9 cellular contexts compared by ENCODE assay signal in the genomic region with DNA sequence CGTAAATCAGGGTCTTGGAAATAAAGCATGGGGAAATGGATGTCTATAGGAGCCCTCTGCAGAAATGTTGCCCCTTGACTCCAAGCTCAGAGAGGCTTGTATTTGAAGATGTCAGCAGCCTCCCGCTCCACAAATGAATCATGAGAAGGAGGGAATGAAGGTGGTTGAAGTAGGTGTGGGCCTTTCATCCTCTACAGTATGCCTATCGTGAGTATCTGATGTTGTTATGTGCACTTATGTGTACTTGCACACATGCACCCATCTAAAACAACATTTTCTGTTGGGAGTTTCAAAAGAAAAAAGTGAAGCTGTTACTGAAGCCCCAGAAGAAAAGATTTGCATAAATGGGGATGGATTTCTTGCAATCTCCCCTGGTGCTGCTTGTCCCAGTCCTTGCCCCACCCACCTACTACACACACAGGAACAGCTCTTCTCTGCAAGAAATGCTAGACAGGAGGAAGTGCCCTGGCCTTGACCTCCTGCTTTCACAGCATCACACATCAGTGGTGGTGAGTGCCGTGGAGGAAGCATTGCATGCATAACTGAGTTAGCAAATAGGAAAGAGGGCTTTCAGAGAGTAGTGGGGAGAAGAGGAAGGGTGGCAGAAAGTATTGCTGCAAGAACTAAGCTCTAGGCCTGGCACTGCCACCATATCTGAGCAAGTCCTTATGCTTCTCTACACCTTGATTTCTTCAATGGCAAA.
DNase-seq lines count a peak whose midpoint lies in the region; ATAC-seq and TF ChIP-seq lines count a peak whose summit lies in the region.
"Had no signal": no experiment of that assay in that cellular context is flagged by ENCODE, and none has a peak within 500 bp of the region (broad histone marks: within the 10 kb centered on the region; RNA-seq: fewer than 3 reads in every experiment).

No MANE protein-coding gene starts in this region.

- peak overlapping the region in 2 of 3 donors; percentile 0 to 20 for H3K27ac Mint-ChIP-seq in CD4-positive, CD25-positive, alpha-beta regulatory T cell
- peak overlapping the region; percentile 16 for H3K27ac Mint-ChIP-seq in activated B cell treated with CpG ODN at 0.5 μM for 24 hours

- no peaks in the 10 kb centered on the region for H3K36me3 ChIP-seq in CD4-positive, CD25-positive, alpha-beta regulatory T cell (ENCODE audit: control insufficient read depth, insufficient read depth, low read length)
- H3K36me3 ChIP-seq in heart left ventricle: no peaks in the 10 kb centered on the region
- no peaks in the 10 kb centered on the region for H3K36me3 ChIP-seq in esophagus muscularis mucosa
- H3K36me3 ChIP-seq: thoracic aorta had no signal

- peaks cover 15% of the 10 kb centered on the region for H3K4me1 ChIP-seq in CD4-positive, CD25-positive, alpha-beta regulatory T cell (ENCODE audit: control insufficient read depth, insufficient read depth, low read length, poor library complexity, severe bottlenecking)
- peaks cover 0 to 71% (median 0%) of the 10 kb centered on the region in 12 donors for H3K4me1 ChIP-seq in heart left ventricle
- peaks cover 5 to 43% (median 38%) of the 10 kb centered on the region in 4 donors for H3K4me1 ChIP-seq in esophagus muscularis mucosa

- H3K9me3 ChIP-seq in CD4-positive, CD25-positive, alpha-beta regulatory T cell (ENCODE audit: control insufficient read depth in 2 of 2, low read length in 2 of 2): no peaks in the 10 kb centered on the region
- H3K9me3 ChIP-seq in heart left ventricle (peaks cover 0 to 14% (median 5%) of the 10 kb centered on the region in 12 donors), esophagus muscularis mucosa (peaks cover 0 to 7% (median 0%) of the 10 kb centered on the region in 4 donors)
- H3K9me3 ChIP-seq: thoracic aorta had no signal

- TF ChIP-seq POLR2A in heart left ventricle (IDR thresholded peaks at IDR 0.05) (no peak), esophagus muscularis mucosa (IDR thresholded peaks at IDR 0.05; ENCODE audit: low read depth) (no peak)

- peaks cover 0 to 6% (median 1%) of the 10 kb centered on the region in 7 donors for H3K9me3 Mint-ChIP-seq in CD4-positive, CD25-positive, alpha-beta regulatory T cell
- H3K9me3 Mint-ChIP-seq in activated B cell treated with CpG ODN at 0.5 μM for 24 hours: peaks cover 3% of the 10 kb centered on the region

- peak; percentile 78 to 80 for ATAC-seq in CD4-positive, CD25-positive, alpha-beta regulatory T cell (ENCODE audit: low read depth in 2 of 2)
- peak; percentile 57 for ATAC-seq in HG02623 (IDR thresholded peaks at IDR 0.05; ENCODE audit: unreplicated experiment)
- peak; percentile 90 for ATAC-seq in activated B cell treated with CpG ODN at 0.5 μM for 24 hours (ENCODE audit: low read depth)
- ATAC-seq in heart left ventricle: peak; percentile 71 to 85 (median 80)

- no peak for TF ChIP-seq EP300 in esophagus muscularis mucosa (IDR thresholded peaks at IDR 0.05)

- TF ChIP-seq CTCF in activated B cell treated with CpG ODN at 0.5 μM for 24 hours (IDR thresholded peaks at IDR 0.05) (no peak), heart left ventricle (IDR thresholded peaks at IDR 0.05) (no peak), esophagus muscularis mucosa (IDR thresholded peaks at IDR 0.05) (no peak)

- POLR2A ChIA-PET in activated B cell treated with CpG ODN at 0.5 μM for 24 hours (lab: Charles Lee): interaction anchor here (0.5 to 1.5 kb wide), 9 partner anchors 15 to 171 kb away, joined by 3 to 9 read pairs (median 4); no protein-coding TSS in a partner anchor

- H3K36me3 Mint-ChIP-seq in CD4-positive, CD25-positive, alpha-beta regulatory T cell: peaks cover 9% of the 10 kb centered on the region
- no peaks in the 10 kb centered on the region for H3K36me3 Mint-ChIP-seq in activated B cell treated with CpG ODN at 0.5 μM for 24 hours (ENCODE audit: low read depth)

- intact Hi-C loops in activated B cell treated with CpG ODN at 0.5 μM for 24 hours (cut with micrococcal nuclease) (loop anchor here (1.0 to 5.0 kb wide), 5 partner anchors 15 to 99 kb away; no protein-coding TSS in a partner anchor), heart left ventricle (cut with DNase I) (no loop called here), esophagus muscularis mucosa (cut with DNase I) (no loop called here)

- peak overlapping the region in 1 of 4 donors; percentile 20 for H3K4me3 Mint-ChIP-seq in CD4-positive, CD25-positive, alpha-beta regulatory T cell
- H3K4me3 Mint-ChIP-seq in activated B cell treated with CpG ODN at 0.5 μM for 24 hours: no peak overlapping the region

- H3K4me3 ChIP-seq in CD4-positive, CD25-positive, alpha-beta regulatory T cell (ENCODE audit: low read depth, low read length): no peak overlapping the region
- H3K4me3 ChIP-seq in heart left ventricle (no peak overlapping the region), esophagus muscularis mucosa (no peak overlapping the region)
- H3K4me3 ChIP-seq: thoracic aorta had no signal

- peak in 2 of 3 donors; percentile 11 to 74 for DNase-seq in CD4-positive, CD25-positive, alpha-beta regulatory T cell
- DNase-seq in activated B cell treated with CpG ODN at 0.5 μM for 24 hours (peak; percentile 29), heart left ventricle (peak; percentile 51 to 71 (median 56)), esophagus muscularis mucosa (ENCODE audit: extremely low spot score) (no peak), NCI-H2081 (lab: John Stamatoyannopoulos, UW) (no peak), NCI-H1417 treated with DMSO at 0.1 percent for 48 hours (lab: John Stamatoyannopoulos, UW) (no peak)
- DNase-seq in stimulated activated naive CD4-positive, alpha-beta T cell treated with Interleukin-2 at 50 U/mL for 16 hours (lab: John Stamatoyannopoulos, UW): peak; percentile 3

- no peak overlapping the region for H3K27ac ChIP-seq in CD4-positive, CD25-positive, alpha-beta regulatory T cell (ENCODE audit: insufficient read depth, low read length, poor library complexity, severe bottlenecking)
- H3K27ac ChIP-seq in heart left ventricle (peak overlapping the region in 1 of 12 donors; percentile 79), esophagus muscularis mucosa (replicated peaks in 1 of 4) (no peak overlapping the region)
- H3K27ac ChIP-seq: thoracic aorta had no signal

- peaks cover 21 to 50% (median 38%) of the 10 kb centered on the region in 4 donors for H3K4me1 Mint-ChIP-seq in CD4-positive, CD25-positive, alpha-beta regulatory T cell
- peaks cover 80% of the 10 kb centered on the region for H3K4me1 Mint-ChIP-seq in activated B cell treated with CpG ODN at 0.5 μM for 24 hours

- CTCF ChIA-PET in activated B cell treated with CpG ODN at 0.5 μM for 24 hours (lab: Charles Lee): interaction anchor here (1.0 to 2.3 kb wide), 4 partner anchors 92 to 171 kb away, joined by 3 to 8 read pairs (median 6); partner anchors contain the start of gene SNX18

- 82 to 86% (median 84%) methylated on average over 4 of the region's 4 CpGs for WGBS in heart left ventricle, 4 donors
- 85% methylated on average over 4 of the region's 4 CpGs for WGBS in esophagus muscularis mucosa

- H3K27me3 Mint-ChIP-seq in CD4-positive, CD25-positive, alpha-beta regulatory T cell: peaks cover 8% of the 10 kb centered on the region
- H3K27me3 Mint-ChIP-seq in activated B cell treated with CpG ODN at 0.5 μM for 24 hours: no peaks in the 10 kb centered on the region

- no peaks in the 10 kb centered on the region for H3K27me3 ChIP-seq in CD4-positive, CD25-positive, alpha-beta regulatory T cell (ENCODE audit: control insufficient read depth, insufficient read depth, low read length)
- H3K27me3 ChIP-seq in heart left ventricle: no peaks in the 10 kb centered on the region
- no peaks in the 10 kb centered on the region for H3K27me3 ChIP-seq in esophagus muscularis mucosa

Comparison
In these comparisons a context has a peak if more than half of its experiments do, and no peak if none do; other contexts are left out.
1. DNase-seq: peak in CD4-positive, CD25-positive, alpha-beta regulatory T cell (2 of 3), activated B cell treated with CpG ODN at 0.5 μM for 24 hours (single experiment), heart left ventricle (5 of 5) and stimulated activated naive CD4-positive, alpha-beta T cell treated with Interleukin-2 at 50 U/mL for 16 hours (single experiment); none in esophagus muscularis mucosa (single experiment), NCI-H2081 (0 of 2) and NCI-H1417 treated with DMSO at 0.1 percent for 48 hours (single experiment).
2. Peak in every context shown above with its lines, with median percentiles within 50 percentile points of each other: ATAC-seq.